ENCODE assay signal across 10 cellular contexts in genomic region chr5:119400248-119400647, GRCh38. TPM values are rescaled to one million over a fixed set of nuclear protein-coding genes. Genes with fewer than 3 reads are reported as not detected.
DNase-seq lines count a peak whose midpoint lies in the region; ATAC-seq and TF ChIP-seq lines count a peak whose summit lies in the region.
"Had no signal": no experiment of that assay in that cellular context is flagged by ENCODE, and none has a peak within 500 bp of the region (broad histone marks: within the 10 kb centered on the region; RNA-seq: fewer than 3 reads in every experiment).

No MANE protein-coding gene starts in this region.

- peaks cover 0 to 24% (median 12%) of the 10 kb centered on the region in 4 donors for H3K4me1 ChIP-seq in tibial nerve

- H3K27me3 Mint-ChIP-seq in activated naive CD4-positive, alpha-beta T cell treated with anti-CD3 and anti-CD28 coated beads, Interleukin-2, amount 50 U/mL, for 24 hours, result no peaks in the 10 kb centered on the region
- no peaks in the 10 kb centered on the region for H3K27me3 Mint-ChIP-seq in stimulated activated naive CD8-positive, alpha-beta T cell treated with anti-CD3 and anti-CD28 coated beads, Interleukin-15, Interleukin-2, amounts not matched to agents 100 ng/mL and 50 ng/mL, for 24 hours

- 81 to 86% methylated on average over 2 of the region's 2 CpGs for WGBS in tibial nerve, 2 donors

- H3K36me3 Mint-ChIP-seq in activated naive CD4-positive, alpha-beta T cell treated with anti-CD3 and anti-CD28 coated beads, Interleukin-2, amount 50 U/mL, for 24 hours, result peaks cover 8% of the 10 kb centered on the region
- H3K36me3 Mint-ChIP-seq in stimulated activated naive CD8-positive, alpha-beta T cell treated with anti-CD3 and anti-CD28 coated beads, Interleukin-15, Interleukin-2, amounts not matched to agents 100 ng/mL and 50 ng/mL, for 24 hours (ENCODE audit: low read depth), result peaks cover 27% of the 10 kb centered on the region

- no peaks in the 10 kb centered on the region for H3K9me3 Mint-ChIP-seq in activated naive CD4-positive, alpha-beta T cell treated with anti-CD3 and anti-CD28 coated beads, Interleukin-2, amount 50 U/mL, for 24 hours
- no peaks in the 10 kb centered on the region for H3K9me3 Mint-ChIP-seq in stimulated activated naive CD8-positive, alpha-beta T cell treated with anti-CD3 and anti-CD28 coated beads, Interleukin-15, Interleukin-2, amounts not matched to agents 100 ng/mL and 50 ng/mL, for 24 hours

- no peak for TF ChIP-seq CTCF in tibial nerve (IDR thresholded peaks at IDR 0.05)

- no peak for TF ChIP-seq POLR2A in tibial nerve (IDR thresholded peaks at IDR 0.05)

- peaks cover 62% of the 10 kb centered on the region for H3K4me1 Mint-ChIP-seq in activated naive CD4-positive, alpha-beta T cell treated with anti-CD3 and anti-CD28 coated beads, Interleukin-2, amount 50 U/mL, for 24 hours
- H3K4me1 Mint-ChIP-seq in stimulated activated naive CD8-positive, alpha-beta T cell treated with anti-CD3 and anti-CD28 coated beads, Interleukin-15, Interleukin-2, amounts not matched to agents 100 ng/mL and 50 ng/mL, for 24 hours (ENCODE audit: low read depth), result peaks cover 74% of the 10 kb centered on the region

- H3K27ac ChIP-seq in epithelial cell of prostate (peak overlapping the region; percentile 33), tibial nerve (no peak overlapping the region)

- H3K9me3 ChIP-seq in tibial nerve, result no peaks in the 10 kb centered on the region

- H3K27me3 ChIP-seq in tibial nerve, result no peaks in the 10 kb centered on the region

- H3K36me3 ChIP-seq in tibial nerve, result no peaks in the 10 kb centered on the region

- H3K4me3 Mint-ChIP-seq in activated naive CD4-positive, alpha-beta T cell treated with anti-CD3 and anti-CD28 coated beads, Interleukin-2, amount 50 U/mL, for 24 hours, result peak overlapping the region; percentile 42
- no peak overlapping the region for H3K4me3 Mint-ChIP-seq in stimulated activated naive CD8-positive, alpha-beta T cell treated with anti-CD3 and anti-CD28 coated beads, Interleukin-15, Interleukin-2, amounts not matched to agents 100 ng/mL and 50 ng/mL, for 24 hours

- H3K27ac Mint-ChIP-seq in activated naive CD4-positive, alpha-beta T cell treated with anti-CD3 and anti-CD28 coated beads, Interleukin-2, amount 50 U/mL, for 24 hours, result peak overlapping the region; percentile 98
- H3K27ac Mint-ChIP-seq in stimulated activated naive CD8-positive, alpha-beta T cell treated with anti-CD3 and anti-CD28 coated beads, Interleukin-15, Interleukin-2, amounts not matched to agents 100 ng/mL and 50 ng/mL, for 24 hours, result peak overlapping the region; percentile 97

- TF ChIP-seq EP300 in tibial nerve (IDR thresholded peaks at IDR 0.05), result no peak

- DNase-seq in activated naive CD4-positive, alpha-beta T cell (lab: John Stamatoyannopoulos, UW), result no peak
- DNase-seq in NCI-H510A (lab: John Stamatoyannopoulos, UW) (peak; percentile 32), epithelial cell of prostate (ENCODE audit: low read depth, low spot score) (peak; percentile 67), cerebellum (ENCODE audit: low spot score) (no peak), tibial nerve (ENCODE audit: low spot score in 2 of 2) (no peak)
- DNase-seq: NCI-H524, SW 1271 had no signal

- ATAC-seq in GM18867 (IDR thresholded peaks at IDR 0.05; ENCODE audit: unreplicated experiment), result no peak

- no peak overlapping the region for H3K4me3 ChIP-seq in tibial nerve

RNA-seq across cellular contexts. Expression of gene TNFAIP8, which starts 44.4 kb away (rescaled TPM):
- total RNA-seq in cerebellum (8.6 TPM), tibial nerve (10 to 100 TPM; 15.3 to 19.4 (median 17.8) TPM)

RNA-seq across cellular contexts. Expression of gene HSD17B4, which starts 52.0 kb away (rescaled TPM):
- total RNA-seq in cerebellum (149 TPM), tibial nerve (100 to 1,000 TPM; 108 to 176 (median 113) TPM)

Comparison
In these comparisons a context has a peak if more than half of its experiments do, and no peak if none do; other contexts are left out.
1. DNase-seq: peak in NCI-H510A (single experiment) and epithelial cell of prostate (single experiment); none in activated naive CD4-positive, alpha-beta T cell (0 of 4), cerebellum (single experiment) and tibial nerve (0 of 2).